ENCODE assay signal across 18 cellular contexts in genomic region chr3:73768594-73769308, GRCh38.
DNase-seq lines count a peak whose midpoint lies in the region; ATAC-seq, FAIRE-seq and TF ChIP-seq lines count a peak whose summit lies in the region.
"Had no signal": no experiment of that assay in that cellular context is flagged by ENCODE, and none has a peak within 500 bp of the region (broad histone marks: within the 10 kb centered on the region; RNA-seq: fewer than 3 reads in every experiment).

No MANE protein-coding gene starts in this region.

- H3K27me3 ChIP-seq in smooth muscle cell (ENCODE audit: low read depth) (no peaks in the 10 kb centered on the region), small intestine (ENCODE audit: control insufficient read depth in 2 of 2, insufficient read depth in 2 of 2, low read length in 2 of 2) (no peaks in the 10 kb centered on the region)

- 75% methylated on average over 4 of the region's 4 CpGs for WGBS in smooth muscle cell (ENCODE audit: low lambda C conversion rate)
- 80 to 86% (median 86%) methylated on average over 4 of the region's 4 CpGs for WGBS in small intestine, 3 donors

- H3K36me3 ChIP-seq in smooth muscle cell (ENCODE audit: low read depth) (peaks cover 4% of the 10 kb centered on the region), small intestine (ENCODE audit: control insufficient read depth in 2 of 2, insufficient read depth in 2 of 2, low read length in 2 of 2) (no peaks in the 10 kb centered on the region)
- H3K36me3 ChIP-seq: left ventricle myocardium inferior, WERI-Rb-1 had no signal

- H3K9ac ChIP-seq in smooth muscle cell (ENCODE audit: low read depth): no peak overlapping the region

- TF ChIP-seq CTCF in fibroblast of mammary gland (conservative IDR thresholded peaks at IDR 0.05; ENCODE audit: control insufficient read depth, insufficient read depth, low read depth, low read length) (no peak), smooth muscle cell (IDR thresholded peaks at IDR 0.05; ENCODE audit: borderline replicate concordance, insufficient read depth, poor library complexity, severe bottlenecking) (peak; percentile 18)

- H3K4me1 ChIP-seq in smooth muscle cell (ENCODE audit: low read depth) (peaks cover 11% of the 10 kb centered on the region), small intestine (ENCODE audit: control insufficient read depth in 2 of 2, insufficient read depth in 1 of 2, low read depth in 1 of 2, low read length in 1 of 2) (no peaks in the 10 kb centered on the region)

- H3K27ac ChIP-seq in smooth muscle cell (ENCODE audit: low read depth) (peak overlapping the region; percentile 91), small intestine (ENCODE audit: low read depth in 1 of 2, low read length in 1 of 2) (no peak overlapping the region)
- H3K27ac ChIP-seq: PC-9, WERI-Rb-1 had no signal

- H3K9me3 ChIP-seq in smooth muscle cell (replicated peaks; ENCODE audit: low read depth) (no peaks in the 10 kb centered on the region), small intestine (ENCODE audit: control insufficient read depth, low read depth) (no peaks in the 10 kb centered on the region)

- H4K20me1 ChIP-seq in smooth muscle cell (ENCODE audit: low read depth): no peaks in the 10 kb centered on the region

- H3K4me2 ChIP-seq in smooth muscle cell: peak overlapping the region; percentile 20
- H3K4me2 ChIP-seq: PC-9 had no signal

- H3F3A ChIP-seq in smooth muscle cell (ENCODE audit: low read depth): no peaks in the 10 kb centered on the region

- no peak for ATAC-seq in HG03432 (IDR thresholded peaks at IDR 0.05; ENCODE audit: unreplicated experiment)
- ATAC-seq: esophagus mucosa; naive thymus-derived CD4-positive, alpha-beta T cell had no signal

- no peaks in the 10 kb centered on the region for H3K79me2 ChIP-seq in smooth muscle cell (ENCODE audit: low read depth)

- H2AFZ ChIP-seq in smooth muscle cell (ENCODE audit: low read depth): peak overlapping the region; percentile 31
- H2AFZ ChIP-seq: PC-9 had no signal

- no peak for FAIRE-seq in small intestine (lab: Jason Lieb, UNC)
- FAIRE-seq: A204.1 had no signal

- no peak overlapping the region for H3K4me3 ChIP-seq in fibroblast of mammary gland (ENCODE audit: control insufficient read depth, low read depth, low read length)
- H3K4me3 ChIP-seq in smooth muscle cell: no peak overlapping the region
- H3K4me3 ChIP-seq in small intestine (ENCODE audit: low read depth in 1 of 2, low read length in 2 of 2): no peak overlapping the region
- H3K4me3 ChIP-seq: left ventricle myocardium inferior, PC-9 had no signal

- DNase-seq in NCI-H1105 treated with DMSO at 0.1 percent for 48 hours (lab: John Stamatoyannopoulos, UW) (peak; percentile 37), NCI-H1105 (lab: John Stamatoyannopoulos, UW) (no peak), RPMI7951 (ENCODE audit: low read depth) (peak; percentile 26), fibroblast of mammary gland (ENCODE audit: low read depth) (peak; percentile 49), smooth muscle cell (lab: John Stamatoyannopoulos, UW; ENCODE audit: unreplicated experiment) (no peak), LoVo (ENCODE audit: low spot score) (no peak), small intestine (no peak)
- DNase-seq: activated CD8-positive, alpha-beta memory T cell treated with anti-CD3 and anti-CD28 coated beads for 24 hours; cortex of kidney; left ventricle myocardium inferior; naive thymus-derived CD4-positive, alpha-beta T cell; PC-9; substantia nigra; SW 1271; WERI-Rb-1 had no signal

Comparison
In these comparisons a context has a peak if more than half of its experiments do, and no peak if none do; other contexts are left out.
1. DNase-seq: peak in NCI-H1105 treated with DMSO at 0.1 percent for 48 hours (single experiment), RPMI7951 (single experiment) and fibroblast of mammary gland (single experiment); none in NCI-H1105 (single experiment), smooth muscle cell (single experiment), LoVo (single experiment) and small intestine (single experiment).